9 cellular contexts compared by ENCODE assay signal in genomic region chr3:99878005-99878404, GRCh38.
DNase-seq lines count a peak whose midpoint lies in the region; ATAC-seq and TF ChIP-seq lines count a peak whose summit lies in the region.
"Had no signal": no experiment of that assay in that cellular context is flagged by ENCODE, and none has a peak within 500 bp of the region (broad histone marks: within the 10 kb centered on the region; RNA-seq: fewer than 3 reads in every experiment).

No MANE protein-coding gene starts in this region.

- H3K79me2 ChIP-seq in GM23338 (replicated peaks; ENCODE audit: insufficient read depth), result peaks cover 9% of the 10 kb centered on the region; the same call in 1 of the 2 replicates

- peaks cover 42% of the 10 kb centered on the region for H4K20me1 ChIP-seq in GM23338 (replicated peaks; ENCODE audit: insufficient read depth)

- no peaks in the 10 kb centered on the region for H3K36me3 Mint-ChIP-seq in GM23338 (ENCODE audit: low read depth)
- no peaks in the 10 kb centered on the region for H3K36me3 Mint-ChIP-seq in CD8-positive, alpha-beta memory T cell

- H3K27me3 ChIP-seq in MG63, result no peaks in the 10 kb centered on the region
- H3K27me3 ChIP-seq in gastroesophageal sphincter, result no peaks in the 10 kb centered on the region
- peaks cover 69% of the 10 kb centered on the region for H3K27me3 ChIP-seq in GM23338 (ENCODE audit: insufficient read depth)
- H3K27me3 ChIP-seq in spleen (replicated peaks in 1 of 7), result peaks cover 0 to 13% (median 0%) of the 10 kb centered on the region in 7 donors
- H3K27me3 ChIP-seq in CD8-positive, alpha-beta memory T cell (ENCODE audit: insufficient read depth, low read length, poor library complexity, severe bottlenecking), result no peaks in the 10 kb centered on the region

- TF ChIP-seq CTCF in gastroesophageal sphincter (IDR thresholded peaks at IDR 0.05) (no peak), GM23338 (conservative IDR thresholded peaks at IDR 0.05; ENCODE audit: low read depth in 2 of 2) (no peak), spleen (IDR thresholded peaks at IDR 0.05 in 8 of 11, conservative IDR thresholded peaks at IDR 0.05 in 3 of 11) (no peak)

- intact Hi-C loops in spleen (cut with DNase I; ENCODE audit: low total_unique reads), result loop anchor here (10.0 kb wide), 1 partner anchor 167 kb away; no protein-coding TSS in a partner anchor

- peaks cover 17% of the 10 kb centered on the region for H3K4me1 Mint-ChIP-seq in GM23338
- peaks cover 12 to 20% (median 14%) of the 10 kb centered on the region in 3 donors for H3K4me1 Mint-ChIP-seq in CD8-positive, alpha-beta memory T cell

- ATAC-seq in GM21529 (IDR thresholded peaks at IDR 0.05; ENCODE audit: unreplicated experiment) (peak; percentile 46), gastroesophageal sphincter (peak; percentile 17), GM23338 (no peak)

- no peaks in the 10 kb centered on the region for H3K9me2 ChIP-seq in GM23338 (ENCODE audit: insufficient read depth)

- no peak overlapping the region for H2AFZ ChIP-seq in GM23338

- in situ Hi-C loops in ACHN (cut with HindIII; ENCODE audit: low pct_ligation_motif_present, low pct_unique_long_range_greater_than_20kb, low sequenced_read_pairs), result no loop called here

- no peak overlapping the region for H3K27ac Mint-ChIP-seq in GM23338
- peak overlapping the region in 3 of 8 donors; percentile 0 to 42 (median 0) for H3K27ac Mint-ChIP-seq in CD8-positive, alpha-beta memory T cell

- peaks cover 47% of the 10 kb centered on the region for H3K27me3 Mint-ChIP-seq in GM23338 (ENCODE audit: insufficient read depth, low read depth, poor library complexity)
- H3K27me3 Mint-ChIP-seq in CD8-positive, alpha-beta memory T cell, result no peaks in the 10 kb centered on the region

- H3K4me1 ChIP-seq in gastroesophageal sphincter (peaks cover 6 to 49% (median 8%) of the 10 kb centered on the region in 3 donors), GM23338 (ENCODE audit: insufficient read depth) (peaks cover 27% of the 10 kb centered on the region), spleen (peaks cover 0 to 41% (median 22%) of the 10 kb centered on the region in 6 donors)
- peaks cover 13% of the 10 kb centered on the region for H3K4me1 ChIP-seq in CD8-positive, alpha-beta memory T cell (ENCODE audit: insufficient read depth, low read length)

- 100% methylated on average over 1 of the region's 1 CpG for WGBS in gastroesophageal sphincter (ENCODE audit: low coverage in 1 of 2), 2 donors
- 96 to 100% (median 97%) methylated on average over 1 of the region's 1 CpG for WGBS in spleen, 5 donors

- no peak for TF ChIP-seq EP300 in gastroesophageal sphincter (IDR thresholded peaks at IDR 0.05)

- no peak overlapping the region for H3K4me2 ChIP-seq in GM23338

- H3F3A ChIP-seq in GM23338 (replicated peaks; ENCODE audit: low read depth), result peaks cover 13% of the 10 kb centered on the region

- POLR2A ChIA-PET in CD8-positive, alpha-beta memory T cell (lab: Charles Lee), result no interaction called here

- CTCF ChIA-PET in CD8-positive, alpha-beta memory T cell (lab: Charles Lee), result no interaction called here

- no peak overlapping the region for H3K4me3 ChIP-seq in MG63
- H3K4me3 ChIP-seq in gastroesophageal sphincter, result no peak overlapping the region
- no peak overlapping the region for H3K4me3 ChIP-seq in GM23338
- no peak overlapping the region for H3K4me3 ChIP-seq in spleen
- H3K4me3 ChIP-seq in CD8-positive, alpha-beta memory T cell (ENCODE audit: low read length), result no peak overlapping the region

- no peak overlapping the region for H3K4me3 Mint-ChIP-seq in GM23338
- H3K4me3 Mint-ChIP-seq in CD8-positive, alpha-beta memory T cell, result no peak overlapping the region

- no peaks in the 10 kb centered on the region for H3K9me3 ChIP-seq in MG63
- H3K9me3 ChIP-seq in gastroesophageal sphincter, result no peaks in the 10 kb centered on the region
- H3K9me3 ChIP-seq in spleen, result no peaks in the 10 kb centered on the region
- H3K9me3 ChIP-seq in CD8-positive, alpha-beta memory T cell (ENCODE audit: low read length), result no peaks in the 10 kb centered on the region

- peak overlapping the region; percentile 53 to 97 (median 94) for H3K27ac ChIP-seq in gastroesophageal sphincter
- no peak overlapping the region for H3K27ac ChIP-seq in GM23338 (ENCODE audit: low read depth)
- peak overlapping the region in 4 of 8 donors; percentile 23 to 88 (median 85) for H3K27ac ChIP-seq in spleen
- H3K27ac ChIP-seq in caudate nucleus (ENCODE audit: low read depth, low read length), result no peak overlapping the region
- H3K27ac ChIP-seq in CD8-positive, alpha-beta memory T cell (ENCODE audit: low read depth, low read length), result no peak overlapping the region

- DNase-seq in ACHN (peak; percentile 73), MG63 (peak; percentile 31), GM23338 (ENCODE audit: low spot score) (no peak), spleen (no peak), caudate nucleus (lab: John Stamatoyannopoulos, UW) (no peak)
- no peak for DNase-seq in CD8-positive, alpha-beta memory T cell
- DNase-seq: DND-41 had no signal

- TF ChIP-seq POLR2A in gastroesophageal sphincter (IDR thresholded peaks at IDR 0.05) (no peak), spleen (IDR thresholded peaks at IDR 0.05) (no peak)

- H3K9me3 Mint-ChIP-seq in GM23338, result no peaks in the 10 kb centered on the region
- H3K9me3 Mint-ChIP-seq in CD8-positive, alpha-beta memory T cell, result no peaks in the 10 kb centered on the region

- H3K36me3 ChIP-seq in MG63 (peaks cover 11% of the 10 kb centered on the region), gastroesophageal sphincter (no peaks in the 10 kb centered on the region), GM23338 (ENCODE audit: insufficient read depth) (no peaks in the 10 kb centered on the region), spleen (no peaks in the 10 kb centered on the region)
- no peaks in the 10 kb centered on the region for H3K36me3 ChIP-seq in CD8-positive, alpha-beta memory T cell (ENCODE audit: insufficient read depth, low read length)

TF ChIP-seq in GM23338, 12 proteins besides CTCF, POLR2A, EP300 and RAD21:
- no peak for TF ChIP-seq POLR2AphosphoS5 (IDR thresholded peaks at IDR 0.05; ENCODE audit: low read depth)

Comparison
In these comparisons a context has a peak if more than half of its experiments do, and no peak if none do; other contexts are left out.
1. DNase-seq: peak in ACHN (single experiment) and MG63 (single experiment); none in GM23338 (single experiment), spleen (single experiment), caudate nucleus (0 of 61) and CD8-positive, alpha-beta memory T cell (0 of 5).
2. H3K27ac ChIP-seq: peak in gastroesophageal sphincter (4 of 4); none in GM23338 (single experiment), caudate nucleus (single experiment) and CD8-positive, alpha-beta memory T cell (single experiment).